Comparison of ENCODE assay signal across 2 cellular contexts in genomic region chr19:17330546-17331253, GRCh38.
TF ChIP-seq lines count a peak whose summit lies in the region.

No MANE protein-coding gene starts in this region.

TF ChIP-seq in GM23338, 12 proteins besides CTCF, POLR2A, EP300 and RAD21:
- TF ChIP-seq ZNF331 (CRISPR knock-in tag; IDR thresholded peaks at IDR 0.05; ENCODE audit: low read depth), result no peak
- TF ChIP-seq, protein P1, sequence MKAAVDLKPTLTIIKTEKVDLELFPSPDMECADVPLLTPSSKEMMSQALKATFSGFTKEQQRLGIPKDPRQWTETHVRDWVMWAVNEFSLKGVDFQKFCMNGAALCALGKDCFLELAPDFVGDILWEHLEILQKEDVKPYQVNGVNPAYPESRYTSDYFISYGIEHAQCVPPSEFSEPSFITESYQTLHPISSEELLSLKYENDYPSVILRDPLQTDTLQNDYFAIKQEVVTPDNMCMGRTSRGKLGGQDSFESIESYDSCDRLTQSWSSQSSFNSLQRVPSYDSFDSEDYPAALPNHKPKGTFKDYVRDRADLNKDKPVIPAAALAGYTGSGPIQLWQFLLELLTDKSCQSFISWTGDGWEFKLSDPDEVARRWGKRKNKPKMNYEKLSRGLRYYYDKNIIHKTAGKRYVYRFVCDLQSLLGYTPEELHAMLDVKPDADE (IDR thresholded peaks at IDR 0.05), result no peak
- no peak for TF ChIP-seq POLR2AphosphoS5 (IDR thresholded peaks at IDR 0.05; ENCODE audit: low read depth)
- TF ChIP-seq REST (IDR thresholded peaks at IDR 0.05; ENCODE audit: unreplicated experiment), result no peak
- no peak for TF ChIP-seq CREB1 (CRISPR knock-in tag; IDR thresholded peaks at IDR 0.05; ENCODE audit: low read depth)
- no peak for TF ChIP-seq EZH2 (IDR thresholded peaks at IDR 0.05; ENCODE audit: low read depth, unreplicated experiment)
- TF ChIP-seq NANOG (IDR thresholded peaks at IDR 0.05; ENCODE audit: borderline replicate concordance), result no peak
- TF ChIP-seq JUNB (IDR thresholded peaks at IDR 0.05; ENCODE audit: unreplicated experiment), result no peak
- no peak for TF ChIP-seq ZNF114 (CRISPR knock-in tag; IDR thresholded peaks at IDR 0.05)
- TF ChIP-seq ZNF462 (CRISPR knock-in tag; IDR thresholded peaks at IDR 0.05), result no peak
- TF ChIP-seq EZH2phosphoT487 (IDR thresholded peaks at IDR 0.05; ENCODE audit: unreplicated experiment), result no peak
- TF ChIP-seq STAT1 (IDR thresholded peaks at IDR 0.05; ENCODE audit: unreplicated experiment), result no peak
TF ChIP-seq in GM23338: peak in this region for 0.

TF ChIP-seq in H1, 55 proteins besides CTCF, POLR2A, EP300 and RAD21:
- no peak for TF ChIP-seq TEAD4 (IDR thresholded peaks at IDR 0.05; ENCODE audit: low read depth, low read length)
- TF ChIP-seq RNF2 (IDR thresholded peaks at IDR 0.05; ENCODE audit: borderline replicate concordance, low read depth, low read length, missing control alignments, poor library complexity, severe bottlenecking), result no peak
- no peak for TF ChIP-seq E2F6 (IDR thresholded peaks at IDR 0.05)
- no peak for TF ChIP-seq CTBP2 (IDR thresholded peaks at IDR 0.05; ENCODE audit: borderline replicate concordance, insufficient read depth, insufficient read length, low read length)
- TF ChIP-seq JUN (IDR thresholded peaks at IDR 0.05; ENCODE audit: low read depth, low read length), result no peak
- TF ChIP-seq YY1 (IDR thresholded peaks at IDR 0.05; ENCODE audit: low read depth, low read length), result no peak
- no peak for TF ChIP-seq CBX5 (IDR thresholded peaks at IDR 0.05; ENCODE audit: low read depth, low read length)
- no peak for TF ChIP-seq NANOG (IDR thresholded peaks at IDR 0.05; ENCODE audit: insufficient read depth, low read depth, low read length, poor library complexity, severe bottlenecking)
- no peak for TF ChIP-seq SIX5 (IDR thresholded peaks at IDR 0.05; ENCODE audit: low read depth, low read length)
- TF ChIP-seq, protein P2, sequence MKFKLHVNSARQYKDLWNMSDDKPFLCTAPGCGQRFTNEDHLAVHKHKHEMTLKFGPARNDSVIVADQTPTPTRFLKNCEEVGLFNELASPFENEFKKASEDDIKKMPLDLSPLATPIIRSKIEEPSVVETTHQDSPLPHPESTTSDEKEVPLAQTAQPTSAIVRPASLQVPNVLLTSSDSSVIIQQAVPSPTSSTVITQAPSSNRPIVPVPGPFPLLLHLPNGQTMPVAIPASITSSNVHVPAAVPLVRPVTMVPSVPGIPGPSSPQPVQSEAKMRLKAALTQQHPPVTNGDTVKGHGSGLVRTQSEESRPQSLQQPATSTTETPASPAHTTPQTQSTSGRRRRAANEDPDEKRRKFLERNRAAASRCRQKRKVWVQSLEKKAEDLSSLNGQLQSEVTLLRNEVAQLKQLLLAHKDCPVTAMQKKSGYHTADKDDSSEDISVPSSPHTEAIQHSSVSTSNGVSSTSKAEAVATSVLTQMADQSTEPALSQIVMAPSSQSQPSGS (IDR thresholded peaks at IDR 0.05; ENCODE audit: low read length), result no peak
- TF ChIP-seq CHD2 (IDR thresholded peaks at IDR 0.05; ENCODE audit: low read length), result no peak
- no peak for TF ChIP-seq SRF (IDR thresholded peaks at IDR 0.05; ENCODE audit: low read depth, low read length)
- no peak for TF ChIP-seq POU5F1 (IDR thresholded peaks at IDR 0.05; ENCODE audit: low read depth, low read length)
- TF ChIP-seq, protein P3, sequence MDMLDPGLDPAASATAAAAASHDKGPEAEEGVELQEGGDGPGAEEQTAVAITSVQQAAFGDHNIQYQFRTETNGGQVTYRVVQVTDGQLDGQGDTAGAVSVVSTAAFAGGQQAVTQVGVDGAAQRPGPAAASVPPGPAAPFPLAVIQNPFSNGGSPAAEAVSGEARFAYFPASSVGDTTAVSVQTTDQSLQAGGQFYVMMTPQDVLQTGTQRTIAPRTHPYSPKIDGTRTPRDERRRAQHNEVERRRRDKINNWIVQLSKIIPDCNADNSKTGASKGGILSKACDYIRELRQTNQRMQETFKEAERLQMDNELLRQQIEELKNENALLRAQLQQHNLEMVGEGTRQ (IDR thresholded peaks at IDR 0.05; ENCODE audit: low read length), result no peak
- no peak for TF ChIP-seq SP2 (IDR thresholded peaks at IDR 0.05; ENCODE audit: low read length)
- TF ChIP-seq GABPA (IDR thresholded peaks at IDR 0.05; ENCODE audit: borderline replicate concordance, insufficient read depth, low read length), result no peak
- no peak for TF ChIP-seq RBBP5 (IDR thresholded peaks at IDR 0.05; ENCODE audit: borderline replicate concordance, low read depth, low read length)
